33 cellular contexts compared by ENCODE assay signal in the genomic region with DNA sequence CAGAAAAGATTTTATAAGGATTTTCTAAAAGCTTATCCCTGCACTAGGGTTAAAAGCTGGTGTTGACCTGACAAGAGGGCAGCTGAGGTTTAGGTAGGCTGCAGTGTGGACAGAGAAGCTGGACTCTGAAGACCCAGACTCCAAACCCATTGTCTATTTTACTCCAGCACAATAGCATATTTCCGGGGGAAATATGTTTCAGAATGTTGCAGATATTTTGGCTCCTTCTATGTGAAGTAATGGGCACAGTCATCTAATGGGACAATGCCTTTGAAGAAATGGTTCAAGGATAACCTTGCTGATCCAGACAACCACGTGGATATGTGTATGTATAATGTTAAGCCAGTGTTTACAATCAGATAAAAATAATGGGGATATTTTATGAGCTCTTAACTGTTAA.
"Had no signal": no experiment of that assay in that cellular context is flagged by ENCODE, and none has a peak within 500 bp of the region (broad histone marks: within the 10 kb centered on the region; RNA-seq: fewer than 3 reads in every experiment).

No MANE protein-coding gene starts in this region.

- H3K27me3 ChIP-seq: adrenal gland, ascending aorta, body of pancreas, brain microvascular endothelial cell, breast epithelium, cardiac muscle cell had no signal

- H3K36me3 ChIP-seq: adrenal gland, ascending aorta, brain microvascular endothelial cell, breast epithelium, cardiac muscle cell had no signal

- H3K4me3 ChIP-seq: adrenal gland, ascending aorta, body of pancreas, breast epithelium, cardiac muscle cell had no signal

- H3K9me3 ChIP-seq: adrenal gland, ascending aorta, body of pancreas, breast epithelium had no signal

- H3K4me1 ChIP-seq: breast epithelium had no signal

- H3K27ac ChIP-seq: adrenal gland, ascending aorta, body of pancreas, brain microvascular endothelial cell, breast epithelium, cardiac muscle cell had no signal

- FAIRE-seq: astrocyte, bronchial epithelial cell had no signal

- DNase-seq: activated effector memory CD4-positive, alpha-beta T cell treated with anti-CD3 and anti-CD28 coated beads, Interleukin-2, amount 50 U/mL, for 16 hours; activated effector memory CD4-positive, alpha-beta T cell treated with Interleukin-2 at 50 U/mL for 16 hours; activated gamma-delta T cell; activated gamma-delta T cell treated with Interleukin-2 at 50 U/mL for 16 hours; activated naive CD4-positive, alpha-beta T cell; activated naive CD4-positive, alpha-beta T cell treated with anti-CD3 and anti-CD28 coated beads for 36 hours; activated naive CD4-positive, alpha-beta T cell treated with anti-CD3 and anti-CD28 coated beads, Interleukin-2, amount 10 ng/mL, durations not matched to agents 7 days and 5 days; activated naive CD4-positive, alpha-beta T cell treated with anti-CD3 and anti-CD28 coated beads, Interleukin-2, amount 50 U/mL, for 16 hours; activated naive CD4-positive, alpha-beta T cell treated with Interleukin-2 at 50 U/mL for 16 hours; activated naive CD8-positive, alpha-beta T cell treated with anti-CD3 and anti-CD28 coated beads for 36 hours; activated naive CD8-positive, alpha-beta T cell treated with anti-CD3 and anti-CD28 coated beads, Interleukin-2, amount 10 ng/mL, durations not matched to agents 7 days and 5 days; activated naive CD8-positive, alpha-beta T cell treated with anti-CD3 and anti-CD28 coated beads, Interleukin-2, amount 50 U/mL, for 24 hours; activated T-cell treated with anti-CD3 and anti-CD28 coated beads for 4 hours; activated T-cell treated with anti-CD3 and anti-CD28 coated beads, Interleukin-2, amount 50 U/mL, for 1 hour; activated T-cell treated with anti-CD3 and anti-CD28 coated beads, Interleukin-2, amount 50 U/mL, for 24 hours; activated T-cell treated with anti-CD3 and anti-CD28 coated beads, Interleukin-2, amount 50 U/mL, for 4 hours; activated T-cell treated with anti-CD3 and anti-CD28 coated beads, Interleukin-2, amount 50 U/mL, for 48 hours; activated T-cell treated with anti-CD3 and anti-CD28 coated beads, Interleukin-2, amount 50 U/mL, for 72 hours; adrenal gland; amniotic stem cell; amygdala; anterior cingulate cortex; aorta; body of pancreas; brain microvascular endothelial cell; caudate nucleus; central memory CD4-positive, alpha-beta T cell; cerebellar nuclear complex had no signal
